In genomic region chr1:57017717-57018116, GRCh38 we compare ENCODE assay signal across 1 cellular context.
TF ChIP-seq lines count a peak whose summit lies in the region.

No MANE protein-coding gene starts in this region.

TF ChIP-seq in H1, 55 proteins besides CTCF, POLR2A, EP300 and RAD21 (continued from another document):
- TF ChIP-seq SIN3A (conservative IDR thresholded peaks at IDR 0.05 in 1 of 2, IDR thresholded peaks at IDR 0.05 in 1 of 2; ENCODE audit: low read depth in 1 of 2, low read length in 2 of 2) (no peak), ASH2L (IDR thresholded peaks at IDR 0.05; ENCODE audit: low read length) (no peak), BRCA1 (IDR thresholded peaks at IDR 0.05; ENCODE audit: low read depth, low read length) (no peak), POLR2AphosphoS5 (IDR thresholded peaks at IDR 0.05; ENCODE audit: low read depth, low read length) (no peak), E2F6 (IDR thresholded peaks at IDR 0.05) (no peak), CHD7 (IDR thresholded peaks at IDR 0.05; ENCODE audit: insufficient replicate concordance, low read length) (no peak), KDM5A (IDR thresholded peaks at IDR 0.05; ENCODE audit: low read length) (no peak), HDAC2 (IDR thresholded peaks at IDR 0.05; ENCODE audit: borderline replicate concordance in 1 of 2, low read depth in 2 of 2, low read length in 2 of 2) (no peak), HDAC6 (IDR thresholded peaks at IDR 0.05; ENCODE audit: low read depth, low read length) (no peak), EZH2 (IDR thresholded peaks at IDR 0.05; ENCODE audit: low read depth, low read length, severe bottlenecking) (no peak), MAX (IDR thresholded peaks at IDR 0.05) (no peak), ZNF274 (IDR thresholded peaks at IDR 0.05; ENCODE audit: borderline replicate concordance, extremely low read depth, low read length) (no peak)
